35 cellular contexts compared by ENCODE assay signal in genomic region chr12:30761730-30762129, GRCh38.
"Had no signal": no experiment of that assay in that cellular context is flagged by ENCODE, and none has a peak within 500 bp of the region (broad histone marks: within the 10 kb centered on the region; RNA-seq: fewer than 3 reads in every experiment).

No MANE protein-coding gene starts in this region.

- H3K27me3 ChIP-seq: adrenal gland, body of pancreas, brain microvascular endothelial cell, breast epithelium had no signal

- H3K9me3 ChIP-seq: adrenal gland, body of pancreas, breast epithelium had no signal

- FAIRE-seq: astrocyte, colon had no signal

- H3K9me3 Mint-ChIP-seq: activated B cell treated with CpG ODN at 0.5 μM for 24 hours; activated CD4-positive, alpha-beta memory T cell treated with anti-CD3 and anti-CD28 coated beads for 36 hours; activated CD4-positive, alpha-beta T cell treated with anti-CD3 and anti-CD28 coated beads, Interleukin-2, amount 10 ng/mL, durations not matched to agents 24 days and 14 days; activated CD8-positive, alpha-beta T cell treated with anti-CD3 and anti-CD28 coated beads for 36 hours; activated naive CD4-positive, alpha-beta T cell treated with anti-CD3 and anti-CD28 coated beads for 36 hours; activated naive CD4-positive, alpha-beta T cell treated with anti-CD3 and anti-CD28 coated beads, Interleukin-2, amount 50 U/mL, for 72 hours; activated naive CD8-positive, alpha-beta T cell treated with anti-CD3 and anti-CD28 coated beads for 36 hours; activated T-cell treated with anti-CD3 and anti-CD28 coated beads, Interleukin-2, amount 50 U/mL, for 4 hours; activated T-cell treated with anti-CD3 and anti-CD28 coated beads, Interleukin-2, amount 50 U/mL, for 72 hours; activated T-helper 1 cell treated with anti-CD3 and anti-CD28 coated beads, Interleukin-12 subunit alpha, Interleukin-12 subunit beta, Interleukin-2, Interleukin-4 antibody, amounts not matched to agents 30 ng/mL and 10 ng/mL and 1 ng/mL, durations not matched to agents 14 hours and 24 hours and 36 hours; activated T-helper 17 cell treated with anti-CD3 and anti-CD28 coated beads, Interleukin-2, amount 50 U/mL, for 72 hours; T-helper 1 cell treated with Interleukin-12 subunit alpha and Interleukin-12 subunit beta and Interleukin-4 antibody, amounts not matched to agents 30 μg/mL and 1 μg/mL, for 36 hours; T-helper 2 cell treated with Interferon-gamma antibody and Interleukin-4, amounts not matched to agents 5 μg/mL and 100 μg/mL, for 36 hours had no signal

- DNase-seq: activated B cell treated with CpG ODN at 0.5 μM for 24 hours; activated CD4-positive, alpha-beta memory T cell treated with anti-CD3 and anti-CD28 coated beads for 36 hours; activated CD4-positive, alpha-beta T cell treated with anti-CD3 and anti-CD28 coated beads for 4 hours; activated CD4-positive, alpha-beta T cell treated with anti-CD3 and anti-CD28 coated beads, Interleukin-2, amount 10 ng/mL, durations not matched to agents 24 days and 14 days; activated CD4-positive, alpha-beta T cell treated with anti-CD3 and anti-CD28 coated beads, Interleukin-2, amount 50 U/mL, for 1 hour; activated CD4-positive, alpha-beta T cell treated with anti-CD3 and anti-CD28 coated beads, Interleukin-2, amount 50 U/mL, for 4 hours; activated CD4-positive, CD25-positive, alpha-beta regulatory T cell treated with anti-CD3 and anti-CD28 coated beads, Interleukin-2, amount 50 U/mL, for 72 hours; activated CD8-positive, alpha-beta memory T cell treated with anti-CD3 and anti-CD28 coated beads, Interleukin-2, amount 50 U/mL, for 4 hours; activated CD8-positive, alpha-beta T cell treated with anti-CD3 and anti-CD28 coated beads for 36 hours; activated effector memory CD4-positive, alpha-beta T cell treated with anti-CD3 and anti-CD28 coated beads, Interleukin-2, amount 50 U/mL, for 16 hours; activated gamma-delta T cell treated with Interleukin-2 at 50 U/mL for 16 hours; activated naive CD4-positive, alpha-beta T cell; activated naive CD4-positive, alpha-beta T cell treated with anti-CD3 and anti-CD28 coated beads for 36 hours; activated naive CD4-positive, alpha-beta T cell treated with anti-CD3 and anti-CD28 coated beads, Interleukin-2, amount 50 U/mL, for 16 hours; activated naive CD8-positive, alpha-beta T cell treated with anti-CD3 and anti-CD28 coated beads for 36 hours; activated T-cell treated with anti-CD3 and anti-CD28 coated beads for 4 hours; activated T-cell treated with anti-CD3 and anti-CD28 coated beads, Interleukin-2, amount 50 U/mL, for 1 hour; activated T-cell treated with anti-CD3 and anti-CD28 coated beads, Interleukin-2, amount 50 U/mL, for 4 hours; activated T-cell treated with anti-CD3 and anti-CD28 coated beads, Interleukin-2, amount 50 U/mL, for 72 hours; adrenal gland; amniotic stem cell; aorta; body of pancreas; brain microvascular endothelial cell; central memory CD4-positive, alpha-beta T cell; T-helper 2 cell; T-helper 9 cell had no signal

- H3K4me1 ChIP-seq: adrenal gland, breast epithelium had no signal

- H3K36me3 ChIP-seq: adrenal gland, brain microvascular endothelial cell, breast epithelium had no signal

- H3K36me3 Mint-ChIP-seq: activated CD4-positive, alpha-beta memory T cell treated with anti-CD3 and anti-CD28 coated beads for 36 hours; activated naive CD8-positive, alpha-beta T cell treated with anti-CD3 and anti-CD28 coated beads for 36 hours had no signal

- H3K27me3 Mint-ChIP-seq: activated B cell treated with CpG ODN at 0.5 μM for 24 hours; activated CD4-positive, alpha-beta memory T cell treated with anti-CD3 and anti-CD28 coated beads for 36 hours; activated naive CD8-positive, alpha-beta T cell treated with anti-CD3 and anti-CD28 coated beads for 36 hours; activated T-helper 17 cell treated with anti-CD3 and anti-CD28 coated beads, Interleukin-2, amount 50 U/mL, for 72 hours had no signal

- H3K27ac Mint-ChIP-seq: activated B cell treated with CpG ODN at 0.5 μM for 24 hours; activated CD4-positive, alpha-beta memory T cell treated with anti-CD3 and anti-CD28 coated beads for 36 hours; activated CD4-positive, alpha-beta T cell treated with anti-CD3 and anti-CD28 coated beads, Interleukin-2, amount 10 ng/mL, durations not matched to agents 24 days and 14 days; activated CD8-positive, alpha-beta T cell treated with anti-CD3 and anti-CD28 coated beads for 36 hours; activated naive CD4-positive, alpha-beta T cell treated with anti-CD3 and anti-CD28 coated beads for 36 hours; activated naive CD4-positive, alpha-beta T cell treated with anti-CD3 and anti-CD28 coated beads, Interleukin-2, amount 50 U/mL, for 72 hours; activated naive CD8-positive, alpha-beta T cell treated with anti-CD3 and anti-CD28 coated beads for 36 hours; activated T-cell treated with anti-CD3 and anti-CD28 coated beads, Interleukin-2, amount 50 U/mL, for 72 hours; activated T-helper 1 cell treated with anti-CD3 and anti-CD28 coated beads, Interleukin-12 subunit alpha, Interleukin-12 subunit beta, Interleukin-2, Interleukin-4 antibody, amounts not matched to agents 30 ng/mL and 10 ng/mL and 1 ng/mL, durations not matched to agents 14 hours and 24 hours and 36 hours; activated T-helper 17 cell treated with anti-CD3 and anti-CD28 coated beads, Interleukin-2, amount 50 U/mL, for 72 hours; T-helper 1 cell treated with Interleukin-12 subunit alpha and Interleukin-12 subunit beta and Interleukin-4 antibody, amounts not matched to agents 30 μg/mL and 1 μg/mL, for 36 hours; T-helper 2 cell treated with Interferon-gamma antibody and Interleukin-4, amounts not matched to agents 5 μg/mL and 100 μg/mL, for 36 hours had no signal

- H3K27ac ChIP-seq: adrenal gland, body of pancreas, brain microvascular endothelial cell, breast epithelium had no signal

- H3K4me3 ChIP-seq: adrenal gland, body of pancreas, breast epithelium had no signal

- ATAC-seq: activated CD8-positive, alpha-beta T cell treated with anti-CD3 and anti-CD28 coated beads for 36 hours; activated naive CD4-positive, alpha-beta T cell treated with anti-CD3 and anti-CD28 coated beads, Interleukin-2, amount 50 U/mL, for 72 hours; activated T-cell treated with anti-CD3 and anti-CD28 coated beads, Interleukin-2, amount 50 U/mL, for 4 hours; activated T-cell treated with anti-CD3 and anti-CD28 coated beads, Interleukin-2, amount 50 U/mL, for 72 hours; activated T-helper 17 cell treated with anti-CD3 and anti-CD28 coated beads, Interleukin-2, amount 50 U/mL, for 72 hours; body of pancreas had no signal

- H3K4me1 Mint-ChIP-seq: activated B cell treated with CpG ODN at 0.5 μM for 24 hours; activated CD4-positive, alpha-beta T cell treated with anti-CD3 and anti-CD28 coated beads, Interleukin-2, amount 10 ng/mL, durations not matched to agents 24 days and 14 days had no signal

- H3K4me3 Mint-ChIP-seq: activated B cell treated with CpG ODN at 0.5 μM for 24 hours; activated CD4-positive, alpha-beta memory T cell treated with anti-CD3 and anti-CD28 coated beads for 36 hours; activated CD4-positive, alpha-beta T cell treated with anti-CD3 and anti-CD28 coated beads, Interleukin-2, amount 10 ng/mL, durations not matched to agents 24 days and 14 days; activated CD8-positive, alpha-beta T cell treated with anti-CD3 and anti-CD28 coated beads for 36 hours; activated naive CD4-positive, alpha-beta T cell treated with anti-CD3 and anti-CD28 coated beads for 36 hours; activated naive CD8-positive, alpha-beta T cell treated with anti-CD3 and anti-CD28 coated beads for 36 hours; activated T-cell treated with anti-CD3 and anti-CD28 coated beads, Interleukin-2, amount 50 U/mL, for 4 hours; activated T-cell treated with anti-CD3 and anti-CD28 coated beads, Interleukin-2, amount 50 U/mL, for 72 hours; activated T-helper 1 cell treated with anti-CD3 and anti-CD28 coated beads, Interleukin-12 subunit alpha, Interleukin-12 subunit beta, Interleukin-2, Interleukin-4 antibody, amounts not matched to agents 30 ng/mL and 10 ng/mL and 1 ng/mL, durations not matched to agents 14 hours and 24 hours and 36 hours; activated T-helper 17 cell treated with anti-CD3 and anti-CD28 coated beads, Interleukin-2, amount 50 U/mL, for 72 hours; T-helper 1 cell treated with Interleukin-12 subunit alpha and Interleukin-12 subunit beta and Interleukin-4 antibody, amounts not matched to agents 30 μg/mL and 1 μg/mL, for 36 hours; T-helper 2 cell treated with Interferon-gamma antibody and Interleukin-4, amounts not matched to agents 5 μg/mL and 100 μg/mL, for 36 hours had no signal
